8 cellular contexts compared by ENCODE assay signal in genomic region chr19:54179921-54180452, GRCh38. TPM values are rescaled to one million over a fixed set of nuclear protein-coding genes. Genes with fewer than 3 reads are reported as not detected.
A peak's percentile ranks its signal among the peaks of the same experiment; 100 is the strongest.
DNase-seq lines count a peak whose midpoint lies in the region; ATAC-seq, FAIRE-seq and TF ChIP-seq lines count a peak whose summit lies in the region.

No MANE protein-coding gene starts in this region.

- CTCF ChIA-PET in BJ (lab: Yijun Ruan, JAX), result interaction anchor here (1.1 to 1.9 kb wide), 4 partner anchors 10 to 52 kb away, joined by 3 to 10 read pairs (median 4); no protein-coding TSS in a partner anchor
- CTCF ChIA-PET in HepG2 (lab: Yijun Ruan, JAX; ENCODE audit: low intra/inter-chr PET ratio, low total read pairs), result no interaction called here
- CTCF ChIA-PET in activated naive CD4-positive, alpha-beta T cell treated with anti-CD3 and anti-CD28 coated beads, Interleukin-2, amount 10 ng/mL, durations not matched to agents 7 days and 5 days (lab: Charles Lee), result interaction anchor here (0.9 to 1.5 kb wide), 2 partner anchors 10 to 52 kb away, joined by 3 to 4 read pairs; partner anchors contain the start of gene MBOAT7

- no peak overlapping the region for H2AFZ ChIP-seq in HepG2 (ENCODE audit: low read length)

- intact Hi-C loops in HepG2 (cut with micrococcal nuclease; ENCODE audit: unreplicated experiment), result no loop called here

- no peak overlapping the region for H3K9ac ChIP-seq in HepG2 (ENCODE audit: insufficient read depth, low read depth, low read length)

- H3K36me3 Mint-ChIP-seq in brain, result peaks cover 23% of the 10 kb centered on the region
- H3K36me3 Mint-ChIP-seq in activated naive CD4-positive, alpha-beta T cell treated with anti-CD3 and anti-CD28 coated beads, Interleukin-2, amount 10 ng/mL, durations not matched to agents 7 days and 5 days, result peaks cover 8% of the 10 kb centered on the region

- TF ChIP-seq EP300 in HepG2 (IDR thresholded peaks at IDR 0.05; ENCODE audit: low read depth in 2 of 2, low read length in 2 of 2) (no peak), HepG2 (CRISPR knock-in tag; IDR thresholded peaks at IDR 0.05; ENCODE audit: borderline replicate concordance) (no peak)

- BruUV-seq in HepG2 (replicated peaks; lab: Mats Ljungman, UMichigan), result no TSS peak

- H3K27me3 Mint-ChIP-seq in brain, result no peaks in the 10 kb centered on the region
- H3K27me3 Mint-ChIP-seq in activated naive CD4-positive, alpha-beta T cell treated with anti-CD3 and anti-CD28 coated beads, Interleukin-2, amount 10 ng/mL, durations not matched to agents 7 days and 5 days, result no peaks in the 10 kb centered on the region

- no peaks in the 10 kb centered on the region for H3K4me1 ChIP-seq in HepG2 (ENCODE audit: insufficient read depth, low read length)

- H3K79me2 ChIP-seq in HepG2 (ENCODE audit: insufficient read depth, low read length), result no peaks in the 10 kb centered on the region

- H3K4me3 Mint-ChIP-seq in brain, result peak overlapping the region in 4 of 5 experiments; percentile 32 to 65 (median 44)
- H3K4me3 Mint-ChIP-seq in activated naive CD4-positive, alpha-beta T cell treated with anti-CD3 and anti-CD28 coated beads, Interleukin-2, amount 10 ng/mL, durations not matched to agents 7 days and 5 days, result no peak overlapping the region

- peaks cover 27% of the 10 kb centered on the region for H3K4me1 Mint-ChIP-seq in brain
- no peaks in the 10 kb centered on the region for H3K4me1 Mint-ChIP-seq in activated naive CD4-positive, alpha-beta T cell treated with anti-CD3 and anti-CD28 coated beads, Interleukin-2, amount 10 ng/mL, durations not matched to agents 7 days and 5 days

- 80% methylated on average over 8 of the region's 10 CpGs for WGBS in HepG2 (ENCODE audit: low lambda C conversion rate)

- H3K36me3 ChIP-seq in BJ (ENCODE audit: control insufficient read depth, insufficient read depth, low read length) (peaks cover 34% of the 10 kb centered on the region), HepG2 (replicated peaks in 1 of 2; ENCODE audit: control insufficient read depth in 1 of 2, insufficient read depth in 2 of 2, low read length in 2 of 2) (peaks cover 1 to 11% of the 10 kb centered on the region in 2 experiments; a peak in 3 of 5 replicates)

- peaks cover 5% of the 10 kb centered on the region; the same call in 1 of the 2 replicates for H4K20me1 ChIP-seq in HepG2 (ENCODE audit: insufficient read depth, low read length)

- no peaks in the 10 kb centered on the region for H3K9me3 Mint-ChIP-seq in brain
- no peaks in the 10 kb centered on the region for H3K9me3 Mint-ChIP-seq in activated naive CD4-positive, alpha-beta T cell treated with anti-CD3 and anti-CD28 coated beads, Interleukin-2, amount 10 ng/mL, durations not matched to agents 7 days and 5 days

- no peak overlapping the region for H3K4me2 ChIP-seq in HepG2 (ENCODE audit: low read depth, low read length)

- peak; percentile 37; the same call in 1 of the 2 replicates for TF ChIP-seq CTCF in BJ (IDR thresholded peaks at IDR 0.05; ENCODE audit: insufficient read depth, low read depth, low read length)
- TF ChIP-seq CTCF in brain (conservative IDR thresholded peaks at IDR 0.05), result peak; percentile 63 to 72
- TF ChIP-seq CTCF in HepG2 (CRISPR knock-in tag; IDR thresholded peaks at IDR 0.05), result peak; percentile 53

- DNase-seq in BJ (ENCODE audit: low read depth), result no peak
- DNase-seq in NCI-H1105 treated with DMSO at 0.1 percent for 48 hours (lab: John Stamatoyannopoulos, UW), result peak; percentile 31
- peak; percentile 62 for DNase-seq in HepG2 (ENCODE audit: low spot score)
- DNase-seq in LoVo (ENCODE audit: low spot score), result no peak
- no peak for DNase-seq in activated naive CD4-positive, alpha-beta T cell treated with anti-CD3 and anti-CD28 coated beads, Interleukin-2, amount 10 ng/mL, durations not matched to agents 7 days and 5 days

- H3K27me3 ChIP-seq in BJ (ENCODE audit: control insufficient read depth, insufficient read depth, low read length) (no peaks in the 10 kb centered on the region), HepG2 (ENCODE audit: control insufficient read depth in 1 of 2, insufficient read depth in 2 of 2, low read length in 2 of 2) (no peaks in the 10 kb centered on the region)

- H3K9me3 ChIP-seq in HepG2 (ENCODE audit: low read length), result no peaks in the 10 kb centered on the region

- no peak overlapping the region for H3K4me3 ChIP-seq in BJ (ENCODE audit: low read depth, low read length)
- H3K4me3 ChIP-seq in HepG2 (replicated peaks in 1 of 3; ENCODE audit: insufficient read depth in 1 of 3, low read depth in 2 of 3, low read length in 3 of 3), result no peak overlapping the region

- ATAC-seq in HepG2 (peak; percentile 89), HG03460 (IDR thresholded peaks at IDR 0.05; ENCODE audit: unreplicated experiment) (no peak), HG03378 (IDR thresholded peaks at IDR 0.05; ENCODE audit: unreplicated experiment) (no peak)

- H3K27ac Mint-ChIP-seq in brain, result peak overlapping the region; percentile 62 to 97 (median 79)
- H3K27ac Mint-ChIP-seq in activated naive CD4-positive, alpha-beta T cell treated with anti-CD3 and anti-CD28 coated beads, Interleukin-2, amount 10 ng/mL, durations not matched to agents 7 days and 5 days, result no peak overlapping the region

- no peak for TF ChIP-seq POLR2A in HepG2 (IDR thresholded peaks at IDR 0.05; ENCODE audit: insufficient read depth in 1 of 2, low read depth in 2 of 2, low read length in 2 of 2)

- TF ChIP-seq RAD21 in HepG2 (CRISPR knock-in tag; IDR thresholded peaks at IDR 0.05), result peak; percentile 37; the same call in 1 of the 2 replicates

- in situ Hi-C loops in HepG2 (cut with HindIII; ENCODE audit: extremely low pct_ligation_motif_present, low pct_unique_long_range_greater_than_20kb), result no loop called here

- H3K27ac ChIP-seq in HepG2 (ENCODE audit: extremely low read length, insufficient read depth, low read length), result peak overlapping the region; percentile 2

- FAIRE-seq in HepG2 (lab: Jason Lieb, UNC), result peak; percentile 62

- POLR2A ChIA-PET in BJ (lab: Charles Lee) (no interaction called here), HepG2 (lab: Yijun Ruan, JAX) (interaction anchor here (1.2 kb wide), 1 partner anchor 43 kb away, joined by 4 read pairs; no protein-coding TSS in a partner anchor)

RNA-seq across cellular contexts. Expression of gene TMC4, which starts 7.0 kb away (rescaled TPM):
- polyA plus RNA-seq in BJ (2011; rRNA removed) (0.54 and 0.55 TPM in 2 replicates), brain (ENCODE audit: insufficient read depth, low read depth, low replicate concordance) (4.1 TPM), HepG2 (2011; rRNA removed) (0.13 and 0.35 TPM in 2 replicates)
- 0.57 TPM in 1 of 2 replicates, not detected in the other for polyA minus RNA-seq in BJ (2011; rRNA and poly(A)+ RNA removed)
- 0.24 TPM in 1 of 2 replicates, not detected in the other for total RNA-seq in HepG2 (2016; rRNA removed; fragmentation: Illumina TruSeq; extraction: Trizol)
- total RNA-seq in HepG2 (2016; cell fraction: cytosol; rRNA removed; fragmentation: Illumina TruSeq; extraction: Trizol; ENCODE audit: low read depth), result not detected in 2 replicates
- 0.15 TPM in 1 of 2 replicates, not detected in the other for total RNA-seq in HepG2 (2016; cell fraction: insoluble cytoplasmic fraction; rRNA removed; fragmentation: Illumina TruSeq; extraction: Trizol)
- 0.41 TPM in 1 of 2 replicates, not detected in the other for total RNA-seq in HepG2 (2016; cell fraction: membrane; rRNA removed; fragmentation: Illumina TruSeq; extraction: Trizol)
- not detected in 2 replicates for total RNA-seq in HepG2 (2016; cell fraction: nucleus; rRNA removed; fragmentation: Illumina TruSeq; extraction: Trizol)
- 0.08 and 0.15 TPM in 2 replicates for polyA plus RNA-seq in HepG2 (2011; cell fraction: cytosol; rRNA removed)
- polyA plus RNA-seq in HepG2 (2011; cell fraction: nucleus; rRNA removed), result 1.8 and 1.9 TPM in 2 replicates
- polyA plus RNA-seq in HepG2 (2012), result 0.41 and 0.86 TPM in 2 replicates
- 0.26 TPM in 1 of 2 replicates, not detected in the other for polyA plus RNA-seq in HepG2 (2016; cell fraction: cytosol; fragmentation: Illumina TruSeq; extraction: Trizol; ENCODE audit: low read depth)
- polyA plus RNA-seq in HepG2 (2016; cell fraction: insoluble cytoplasmic fraction; fragmentation: Illumina TruSeq; extraction: Trizol; ENCODE audit: low read depth), result not detected in 2 replicates
- polyA plus RNA-seq in HepG2 (2016; cell fraction: membrane; fragmentation: Illumina TruSeq; extraction: Trizol; ENCODE audit: low read depth), result 0.10 and 0.50 TPM in 2 replicates
- 0.73 TPM in 1 of 2 replicates, not detected in the other for polyA plus RNA-seq in HepG2 (2016; cell fraction: nucleus; fragmentation: Illumina TruSeq; extraction: Trizol; ENCODE audit: insufficient read depth, low read depth)
- polyA minus RNA-seq in HepG2 (2011; rRNA and poly(A)+ RNA removed; ENCODE audit: low replicate concordance), result 0.12 and 0.35 TPM in 2 replicates
- not detected in 2 replicates for polyA minus RNA-seq in HepG2 (2011; cell fraction: cytosol; rRNA and poly(A)+ RNA removed)
- 0.87 TPM in 1 of 2 replicates, not detected in the other for polyA minus RNA-seq in HepG2 (2011; cell fraction: nucleus; rRNA and poly(A)+ RNA removed)

RNA-seq across cellular contexts. Expression of gene MBOAT7, which starts 9.4 kb away (rescaled TPM):
- polyA plus RNA-seq in BJ (2011; rRNA removed), result 75.1 and 101 TPM in 2 replicates
- polyA minus RNA-seq in BJ (2011; rRNA and poly(A)+ RNA removed), result 61.0 and 72.7 TPM in 2 replicates
- polyA plus RNA-seq in brain (ENCODE audit: insufficient read depth, low read depth, low replicate concordance), result 94.4 TPM
- total RNA-seq in HepG2 (2016; rRNA removed; fragmentation: Illumina TruSeq; extraction: Trizol), result 9.0 and 22.2 TPM in 2 replicates
- total RNA-seq in HepG2 (2016; cell fraction: cytosol; rRNA removed; fragmentation: Illumina TruSeq; extraction: Trizol; ENCODE audit: low read depth), result 6.0 and 7.0 TPM in 2 replicates
- total RNA-seq in HepG2 (2016; cell fraction: insoluble cytoplasmic fraction; rRNA removed; fragmentation: Illumina TruSeq; extraction: Trizol), result 9.8 and 24.6 TPM in 2 replicates
- 10.9 and 16.4 TPM in 2 replicates for total RNA-seq in HepG2 (2016; cell fraction: membrane; rRNA removed; fragmentation: Illumina TruSeq; extraction: Trizol)
- total RNA-seq in HepG2 (2016; cell fraction: nucleus; rRNA removed; fragmentation: Illumina TruSeq; extraction: Trizol), result 22.1 and 22.7 TPM in 2 replicates
- polyA plus RNA-seq in HepG2 (2011; rRNA removed), result 25.5 and 42.2 TPM in 2 replicates
- 14.0 and 19.6 TPM in 2 replicates for polyA plus RNA-seq in HepG2 (2011; cell fraction: cytosol; rRNA removed)
- 62.9 and 70.0 TPM in 2 replicates for polyA plus RNA-seq in HepG2 (2011; cell fraction: nucleus; rRNA removed)
- 26.2 and 43.9 TPM in 2 replicates for polyA plus RNA-seq in HepG2 (2012)
- 5.9 and 6.3 TPM in 2 replicates for polyA plus RNA-seq in HepG2 (2016; cell fraction: cytosol; fragmentation: Illumina TruSeq; extraction: Trizol; ENCODE audit: low read depth)
- 14.0 and 15.8 TPM in 2 replicates for polyA plus RNA-seq in HepG2 (2016; cell fraction: insoluble cytoplasmic fraction; fragmentation: Illumina TruSeq; extraction: Trizol; ENCODE audit: low read depth)
- polyA plus RNA-seq in HepG2 (2016; cell fraction: membrane; fragmentation: Illumina TruSeq; extraction: Trizol; ENCODE audit: low read depth), result 15.2 and 15.3 TPM in 2 replicates
- 55.8 and 59.3 TPM in 2 replicates for polyA plus RNA-seq in HepG2 (2016; cell fraction: nucleus; fragmentation: Illumina TruSeq; extraction: Trizol; ENCODE audit: insufficient read depth, low read depth)
- 43.8 and 78.6 TPM in 2 replicates for polyA minus RNA-seq in HepG2 (2011; rRNA and poly(A)+ RNA removed; ENCODE audit: low replicate concordance)
- polyA minus RNA-seq in HepG2 (2011; cell fraction: cytosol; rRNA and poly(A)+ RNA removed), result 25.2 and 27.9 TPM in 2 replicates
- polyA minus RNA-seq in HepG2 (2011; cell fraction: nucleus; rRNA and poly(A)+ RNA removed), result 11.7 and 13.1 TPM in 2 replicates

RNA-seq across cellular contexts. Expression of gene TSEN34, which starts 11.1 kb away (rescaled TPM):
- polyA plus RNA-seq in BJ (2011; rRNA removed) (36.2 and 53.9 TPM in 2 replicates), brain (ENCODE audit: insufficient read depth, low read depth, low replicate concordance) (73.5 TPM), HepG2 (2011; rRNA removed) (55.1 and 62.6 TPM in 2 replicates)
- polyA minus RNA-seq in BJ (2011; rRNA and poly(A)+ RNA removed), result 17.9 and 27.1 TPM in 2 replicates
- 64.8 and 65.4 TPM in 2 replicates for total RNA-seq in HepG2 (2016; rRNA removed; fragmentation: Illumina TruSeq; extraction: Trizol)
- total RNA-seq in HepG2 (2016; cell fraction: cytosol; rRNA removed; fragmentation: Illumina TruSeq; extraction: Trizol; ENCODE audit: low read depth), result 15.4 and 16.0 TPM in 2 replicates
- total RNA-seq in HepG2 (2016; cell fraction: insoluble cytoplasmic fraction; rRNA removed; fragmentation: Illumina TruSeq; extraction: Trizol), result 63.3 and 68.4 TPM in 2 replicates
- total RNA-seq in HepG2 (2016; cell fraction: membrane; rRNA removed; fragmentation: Illumina TruSeq; extraction: Trizol), result 33.2 and 37.1 TPM in 2 replicates
- 20.1 and 23.9 TPM in 2 replicates for total RNA-seq in HepG2 (2016; cell fraction: nucleus; rRNA removed; fragmentation: Illumina TruSeq; extraction: Trizol)
- 64.8 and 96.9 TPM in 2 replicates for polyA plus RNA-seq in HepG2 (2011; cell fraction: cytosol; rRNA removed)
- 39.4 and 39.7 TPM in 2 replicates for polyA plus RNA-seq in HepG2 (2011; cell fraction: nucleus; rRNA removed)
- polyA plus RNA-seq in HepG2 (2012), result 36.9 and 37.0 TPM in 2 replicates
- 19.8 and 21.5 TPM in 2 replicates for polyA plus RNA-seq in HepG2 (2016; cell fraction: cytosol; fragmentation: Illumina TruSeq; extraction: Trizol; ENCODE audit: low read depth)
- polyA plus RNA-seq in HepG2 (2016; cell fraction: insoluble cytoplasmic fraction; fragmentation: Illumina TruSeq; extraction: Trizol; ENCODE audit: low read depth), result 66.3 and 66.4 TPM in 2 replicates
- polyA plus RNA-seq in HepG2 (2016; cell fraction: membrane; fragmentation: Illumina TruSeq; extraction: Trizol; ENCODE audit: low read depth), result 28.2 and 30.6 TPM in 2 replicates
- 31.1 and 43.4 TPM in 2 replicates for polyA plus RNA-seq in HepG2 (2016; cell fraction: nucleus; fragmentation: Illumina TruSeq; extraction: Trizol; ENCODE audit: insufficient read depth, low read depth)
- polyA minus RNA-seq in HepG2 (2011; rRNA and poly(A)+ RNA removed; ENCODE audit: low replicate concordance), result 43.3 and 70.9 TPM in 2 replicates
- polyA minus RNA-seq in HepG2 (2011; cell fraction: cytosol; rRNA and poly(A)+ RNA removed), result 29.5 and 30.6 TPM in 2 replicates
- 10.3 and 10.7 TPM in 2 replicates for polyA minus RNA-seq in HepG2 (2011; cell fraction: nucleus; rRNA and poly(A)+ RNA removed)

RNA-seq across cellular contexts. Expression of gene LENG1, which starts 20.5 kb away (rescaled TPM):
- polyA plus RNA-seq in BJ (2011; rRNA removed) (3.7 and 4.4 TPM in 2 replicates), brain (ENCODE audit: insufficient read depth, low read depth, low replicate concordance) (14.0 TPM), HepG2 (2011; rRNA removed) (1.8 and 2.0 TPM in 2 replicates)
- 0.26 and 0.71 TPM in 2 replicates for polyA minus RNA-seq in BJ (2011; rRNA and poly(A)+ RNA removed)
- 3.8 and 4.0 TPM in 2 replicates for total RNA-seq in HepG2 (2016; rRNA removed; fragmentation: Illumina TruSeq; extraction: Trizol)
- total RNA-seq in HepG2 (2016; cell fraction: cytosol; rRNA removed; fragmentation: Illumina TruSeq; extraction: Trizol; ENCODE audit: low read depth), result 1.9 and 2.2 TPM in 2 replicates
- 4.3 and 4.8 TPM in 2 replicates for total RNA-seq in HepG2 (2016; cell fraction: insoluble cytoplasmic fraction; rRNA removed; fragmentation: Illumina TruSeq; extraction: Trizol)
- 1.6 and 1.8 TPM in 2 replicates for total RNA-seq in HepG2 (2016; cell fraction: membrane; rRNA removed; fragmentation: Illumina TruSeq; extraction: Trizol)
- 2.2 and 2.7 TPM in 2 replicates for total RNA-seq in HepG2 (2016; cell fraction: nucleus; rRNA removed; fragmentation: Illumina TruSeq; extraction: Trizol)
- polyA plus RNA-seq in HepG2 (2011; cell fraction: cytosol; rRNA removed), result 2.1 and 2.4 TPM in 2 replicates
- 1.8 and 2.0 TPM in 2 replicates for polyA plus RNA-seq in HepG2 (2011; cell fraction: nucleus; rRNA removed)
- polyA plus RNA-seq in HepG2 (2012), result 2.6 TPM in 2 replicates
- 1.6 TPM in 2 replicates for polyA plus RNA-seq in HepG2 (2016; cell fraction: cytosol; fragmentation: Illumina TruSeq; extraction: Trizol; ENCODE audit: low read depth)
- 4.4 and 4.9 TPM in 2 replicates for polyA plus RNA-seq in HepG2 (2016; cell fraction: insoluble cytoplasmic fraction; fragmentation: Illumina TruSeq; extraction: Trizol; ENCODE audit: low read depth)
- 1.0 TPM in 2 replicates for polyA plus RNA-seq in HepG2 (2016; cell fraction: membrane; fragmentation: Illumina TruSeq; extraction: Trizol; ENCODE audit: low read depth)
- polyA plus RNA-seq in HepG2 (2016; cell fraction: nucleus; fragmentation: Illumina TruSeq; extraction: Trizol; ENCODE audit: insufficient read depth, low read depth), result 2.7 and 3.1 TPM in 2 replicates
- polyA minus RNA-seq in HepG2 (2011; rRNA and poly(A)+ RNA removed; ENCODE audit: low replicate concordance), result 0.40 and 0.48 TPM in 2 replicates
- 0.79 and 1.1 TPM in 2 replicates for polyA minus RNA-seq in HepG2 (2011; cell fraction: cytosol; rRNA and poly(A)+ RNA removed)
- 1.7 and 1.9 TPM in 2 replicates for polyA minus RNA-seq in HepG2 (2011; cell fraction: nucleus; rRNA and poly(A)+ RNA removed)

RNA-seq across cellular contexts. Expression of gene RPS9, which starts 20.7 kb away (rescaled TPM):
- polyA plus RNA-seq in BJ (2011; rRNA removed), result 2,387 and 3,504 TPM in 2 replicates
- 307 and 537 TPM in 2 replicates for polyA minus RNA-seq in BJ (2011; rRNA and poly(A)+ RNA removed)
- polyA plus RNA-seq in brain (ENCODE audit: insufficient read depth, low read depth, low replicate concordance), result 2,244 TPM
- 1,411 and 1,450 TPM in 2 replicates for total RNA-seq in HepG2 (2016; rRNA removed; fragmentation: Illumina TruSeq; extraction: Trizol)
- total RNA-seq in HepG2 (2016; cell fraction: cytosol; rRNA removed; fragmentation: Illumina TruSeq; extraction: Trizol; ENCODE audit: low read depth), result 1,847 and 2,095 TPM in 2 replicates
- 1,493 and 1,495 TPM in 2 replicates for total RNA-seq in HepG2 (2016; cell fraction: insoluble cytoplasmic fraction; rRNA removed; fragmentation: Illumina TruSeq; extraction: Trizol)
- 2,859 and 2,975 TPM in 2 replicates for total RNA-seq in HepG2 (2016; cell fraction: membrane; rRNA removed; fragmentation: Illumina TruSeq; extraction: Trizol)
- total RNA-seq in HepG2 (2016; cell fraction: nucleus; rRNA removed; fragmentation: Illumina TruSeq; extraction: Trizol), result 574 and 605 TPM in 2 replicates
- polyA plus RNA-seq in HepG2 (2011; rRNA removed), result 2,903 and 3,161 TPM in 2 replicates
- 3,446 and 4,669 TPM in 2 replicates for polyA plus RNA-seq in HepG2 (2011; cell fraction: cytosol; rRNA removed)
- 1,154 and 1,198 TPM in 2 replicates for polyA plus RNA-seq in HepG2 (2011; cell fraction: nucleus; rRNA removed)
- polyA plus RNA-seq in HepG2 (2012), result 2,294 and 3,529 TPM in 2 replicates
- 2,882 and 3,077 TPM in 2 replicates for polyA plus RNA-seq in HepG2 (2016; cell fraction: cytosol; fragmentation: Illumina TruSeq; extraction: Trizol; ENCODE audit: low read depth)
- 1,450 and 1,632 TPM in 2 replicates for polyA plus RNA-seq in HepG2 (2016; cell fraction: insoluble cytoplasmic fraction; fragmentation: Illumina TruSeq; extraction: Trizol; ENCODE audit: low read depth)
- 3,325 and 3,445 TPM in 2 replicates for polyA plus RNA-seq in HepG2 (2016; cell fraction: membrane; fragmentation: Illumina TruSeq; extraction: Trizol; ENCODE audit: low read depth)
- 1,079 and 1,215 TPM in 2 replicates for polyA plus RNA-seq in HepG2 (2016; cell fraction: nucleus; fragmentation: Illumina TruSeq; extraction: Trizol; ENCODE audit: insufficient read depth, low read depth)
- 647 and 719 TPM in 2 replicates for polyA minus RNA-seq in HepG2 (2011; rRNA and poly(A)+ RNA removed; ENCODE audit: low replicate concordance)
- polyA minus RNA-seq in HepG2 (2011; cell fraction: cytosol; rRNA and poly(A)+ RNA removed), result 352 and 390 TPM in 2 replicates
- 215 and 249 TPM in 2 replicates for polyA minus RNA-seq in HepG2 (2011; cell fraction: nucleus; rRNA and poly(A)+ RNA removed)

Comparison
In these comparisons a context has a peak if more than half of its experiments do, and no peak if none do; other contexts are left out.
1. DNase-seq: peak in NCI-H1105 treated with DMSO at 0.1 percent for 48 hours (single experiment) and HepG2 (single experiment); none in BJ (single experiment), LoVo (single experiment) and activated naive CD4-positive, alpha-beta T cell treated with anti-CD3 and anti-CD28 coated beads, Interleukin-2, amount 10 ng/mL, durations not matched to agents 7 days and 5 days (single experiment).
2. Peak in every context shown above with its lines, with median percentiles within 50 percentile points of each other: CTCF ChIP-seq.